14 cellular contexts compared by ENCODE assay signal in the genomic region with DNA sequence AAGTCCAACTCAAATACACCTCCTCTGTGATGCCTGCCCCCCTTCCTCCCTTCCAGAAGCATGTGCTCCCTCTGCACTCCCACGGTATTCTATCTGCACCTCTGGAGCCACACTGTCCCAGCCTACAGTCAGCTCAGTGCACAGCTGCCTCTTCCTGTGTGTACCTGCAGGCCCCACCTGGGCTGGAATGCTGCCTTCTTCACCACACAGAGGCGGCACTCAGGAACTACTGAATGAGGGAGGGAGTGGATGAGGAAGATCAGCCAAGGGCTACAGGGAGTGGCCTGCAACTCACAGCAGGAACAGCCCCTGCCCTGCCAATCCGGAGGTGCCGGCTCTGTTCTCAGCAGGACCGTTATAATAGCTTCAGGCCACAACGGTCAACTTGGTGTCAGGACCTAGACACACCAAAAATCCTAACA. TPM values are rescaled to one million over a fixed set of nuclear protein-coding genes. Genes with fewer than 3 reads are reported as not detected.
DNase-seq lines count a peak whose midpoint lies in the region; ATAC-seq and TF ChIP-seq lines count a peak whose summit lies in the region.
"Had no signal": no experiment of that assay in that cellular context is flagged by ENCODE, and none has a peak within 500 bp of the region (broad histone marks: within the 10 kb centered on the region; RNA-seq: fewer than 3 reads in every experiment).

No MANE protein-coding gene starts in this region.

- H3K36me3 Mint-ChIP-seq in osteocyte (ENCODE audit: unreplicated experiment) = peaks cover 3% of the 10 kb centered on the region

- no peak overlapping the region for H3K4me3 ChIP-seq in HEK293 (ENCODE audit: low read depth, low read length)
- no peak overlapping the region for H3K4me3 ChIP-seq in MM.1S (ENCODE audit: low read length)
- H3K4me3 ChIP-seq: skin epidermis had no signal

- no peak overlapping the region for H3K4me2 ChIP-seq in MM.1S (ENCODE audit: low read depth, low read length)

- H3K4me1 ChIP-seq in HEK293 (ENCODE audit: control insufficient read depth, insufficient read depth, low read length) (no peaks in the 10 kb centered on the region), MM.1S (ENCODE audit: low read length) (no peaks in the 10 kb centered on the region)

- no peak overlapping the region for H3K27ac ChIP-seq in HEK293 (ENCODE audit: extremely low read depth, low read depth, low read length)
- no peak overlapping the region for H3K27ac ChIP-seq in MM.1S (ENCODE audit: low read length)
- H3K27ac ChIP-seq: HL-60 had no signal

- H3K27me3 Mint-ChIP-seq in osteocyte (ENCODE audit: unreplicated experiment) = no peaks in the 10 kb centered on the region

- no peaks in the 10 kb centered on the region for H3K79me2 ChIP-seq in MM.1S (ENCODE audit: low read length)

- peaks cover 60% of the 10 kb centered on the region for H3K4me1 Mint-ChIP-seq in osteocyte (ENCODE audit: unreplicated experiment)

- POLR2A ChIA-PET in HEK293 (lab: Yijun Ruan, JAX) = no interaction called here

- H3K9me3 ChIP-seq in HEK293 (ENCODE audit: control insufficient read depth, insufficient read depth, low read depth, low read length) = no peaks in the 10 kb centered on the region
- no peaks in the 10 kb centered on the region for H3K9me3 ChIP-seq in MM.1S (replicated peaks; ENCODE audit: insufficient read depth, low read length)

- no peak overlapping the region for H3K9ac ChIP-seq in MM.1S (ENCODE audit: low read length)

- H3K9me3 Mint-ChIP-seq in osteocyte (ENCODE audit: unreplicated experiment) = no peaks in the 10 kb centered on the region

- CTCF ChIA-PET in HEK293 (lab: Yijun Ruan, JAX) = interaction anchor here (0.6 to 7.5 kb wide), 8 partner anchors 9 to 231 kb away, joined by 3 to 73 read pairs (median 4); no protein-coding TSS in a partner anchor

- no peaks in the 10 kb centered on the region for H3K9me2 ChIP-seq in MM.1S (replicated peaks; ENCODE audit: insufficient read depth, low read length)

- H3K27ac Mint-ChIP-seq in osteocyte (ENCODE audit: unreplicated experiment) = peak overlapping the region; percentile 75

- peak overlapping the region; percentile 47 for H3K4me3 Mint-ChIP-seq in osteocyte (ENCODE audit: unreplicated experiment)
- H3K4me3 Mint-ChIP-seq: activated T-cell treated with anti-CD3 and anti-CD28 coated beads, Interleukin-2, amount 50 U/mL, for 4 hours had no signal

- intact Hi-C loops in cardiac septum (cut with DNase I) = no loop called here

- peak; percentile 68 for DNase-seq in cardiac septum (ENCODE audit: low spot score)
- DNase-seq in osteocyte (ENCODE audit: extremely low spot score, unreplicated experiment) = no peak
- no peak for DNase-seq in cortex of kidney (lab: John Stamatoyannopoulos, UW)
- no peak for DNase-seq in MM.1S
- no peak for DNase-seq in SKM-1 treated with dmso at 0.1 percent for 144 hours (lab: John Stamatoyannopoulos, UW; ENCODE audit: unreplicated experiment)
- DNase-seq: activated T-cell treated with anti-CD3 and anti-CD28 coated beads, Interleukin-2, amount 50 U/mL, for 4 hours; DMS 273 treated with DMSO at 0.1 percent for 48 hours; kidney; NCI-H2171 treated with DMSO at 0.1 percent for 48 hours had no signal

- no peak for TF ChIP-seq CTCF in HEK293 (tag by site-specific recombination; IDR thresholded peaks at IDR 0.05)
- TF ChIP-seq CTCF in osteocyte (IDR thresholded peaks at IDR 0.05) = no peak
- no peak for TF ChIP-seq CTCF in MM.1S (IDR thresholded peaks at IDR 0.05; ENCODE audit: low read length)

- no peaks in the 10 kb centered on the region for H3K36me3 ChIP-seq in HEK293 (ENCODE audit: control insufficient read depth in 2 of 2, insufficient read depth in 1 of 2, low read length in 2 of 2)
- H3K36me3 ChIP-seq in MM.1S (replicated peaks; ENCODE audit: insufficient read depth, low read length) = no peaks in the 10 kb centered on the region

- H2AFZ ChIP-seq in MM.1S (ENCODE audit: low read length) = no peak overlapping the region

- H3F3A ChIP-seq in MM.1S (ENCODE audit: insufficient read depth, low read length) = no peaks in the 10 kb centered on the region

- no peaks in the 10 kb centered on the region for H4K20me1 ChIP-seq in MM.1S (ENCODE audit: insufficient read depth, low read length)

- peaks cover 95% of the 10 kb centered on the region for H3K27me3 ChIP-seq in MM.1S (replicated peaks; ENCODE audit: insufficient read depth, low read length)

- peak; percentile 26 for ATAC-seq in SK-N-SH treated with all-trans-retinoic acid at 6 μM for 48 hours
- ATAC-seq in GM21526 (IDR thresholded peaks at IDR 0.05; ENCODE audit: low FRiP score, unreplicated experiment) = no peak
- ATAC-seq: activated T-cell treated with anti-CD3 and anti-CD28 coated beads, Interleukin-2, amount 50 U/mL, for 4 hours had no signal

TF ChIP-seq in HEK293, 187 proteins besides CTCF, POLR2A, EP300 and RAD21:
- TF ChIP-seq KLF1 (tag by site-specific recombination; IDR thresholded peaks at IDR 0.05) (peak; percentile 56; the same call in 1 of the 2 replicates), ZBTB17 (tag by site-specific recombination; IDR thresholded peaks at IDR 0.05) (peak; percentile 56), ZNF341 (tag by site-specific recombination; IDR thresholded peaks at IDR 0.05; ENCODE audit: low read depth) (peak; percentile 97), TRIM28 (IDR thresholded peaks at IDR 0.05; ENCODE audit: borderline replicate concordance, low read length) (0 out of 2 replicates have a peak, but pooled peaks have one; percentile 17), EGR2 (tag by site-specific recombination; IDR thresholded peaks at IDR 0.05; ENCODE audit: low read depth) (0 out of 2 replicates have a peak, but pooled peaks have one; percentile 22), ZIC2 (tag by site-specific recombination; IDR thresholded peaks at IDR 0.05) (peak; percentile 57), ZFHX2 (tag by site-specific recombination; conservative IDR thresholded peaks at IDR 0.05) (peak; percentile 45), ZNF174 (tag by site-specific recombination; IDR thresholded peaks at IDR 0.05) (no peak)
- TF ChIP-seq, protein P1, sequence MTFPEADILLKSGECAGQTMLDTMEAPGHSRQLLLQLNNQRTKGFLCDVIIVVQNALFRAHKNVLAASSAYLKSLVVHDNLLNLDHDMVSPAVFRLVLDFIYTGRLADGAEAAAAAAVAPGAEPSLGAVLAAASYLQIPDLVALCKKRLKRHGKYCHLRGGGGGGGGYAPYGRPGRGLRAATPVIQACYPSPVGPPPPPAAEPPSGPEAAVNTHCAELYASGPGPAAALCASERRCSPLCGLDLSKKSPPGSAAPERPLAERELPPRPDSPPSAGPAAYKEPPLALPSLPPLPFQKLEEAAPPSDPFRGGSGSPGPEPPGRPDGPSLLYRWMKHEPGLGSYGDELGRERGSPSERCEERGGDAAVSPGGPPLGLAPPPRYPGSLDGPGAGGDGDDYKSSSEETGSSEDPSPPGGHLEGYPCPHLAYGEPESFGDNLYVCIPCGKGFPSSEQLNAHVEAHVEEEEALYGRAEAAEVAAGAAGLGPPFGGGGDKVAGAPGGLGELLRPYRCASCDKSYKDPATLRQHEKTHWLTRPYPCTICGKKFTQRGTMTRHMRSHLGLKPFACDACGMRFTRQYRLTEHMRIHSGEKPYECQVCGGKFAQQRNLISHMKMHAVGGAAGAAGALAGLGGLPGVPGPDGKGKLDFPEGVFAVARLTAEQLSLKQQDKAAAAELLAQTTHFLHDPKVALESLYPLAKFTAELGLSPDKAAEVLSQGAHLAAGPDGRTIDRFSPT (tag by site-specific recombination; IDR thresholded peaks at IDR 0.05) = no peak

TF ChIP-seq in SK-N-SH treated with all-trans-retinoic acid at 6 μM for 48 hours, 23 proteins besides CTCF, POLR2A, EP300 and RAD21 (continues in another document):
- TF ChIP-seq, protein P2, sequence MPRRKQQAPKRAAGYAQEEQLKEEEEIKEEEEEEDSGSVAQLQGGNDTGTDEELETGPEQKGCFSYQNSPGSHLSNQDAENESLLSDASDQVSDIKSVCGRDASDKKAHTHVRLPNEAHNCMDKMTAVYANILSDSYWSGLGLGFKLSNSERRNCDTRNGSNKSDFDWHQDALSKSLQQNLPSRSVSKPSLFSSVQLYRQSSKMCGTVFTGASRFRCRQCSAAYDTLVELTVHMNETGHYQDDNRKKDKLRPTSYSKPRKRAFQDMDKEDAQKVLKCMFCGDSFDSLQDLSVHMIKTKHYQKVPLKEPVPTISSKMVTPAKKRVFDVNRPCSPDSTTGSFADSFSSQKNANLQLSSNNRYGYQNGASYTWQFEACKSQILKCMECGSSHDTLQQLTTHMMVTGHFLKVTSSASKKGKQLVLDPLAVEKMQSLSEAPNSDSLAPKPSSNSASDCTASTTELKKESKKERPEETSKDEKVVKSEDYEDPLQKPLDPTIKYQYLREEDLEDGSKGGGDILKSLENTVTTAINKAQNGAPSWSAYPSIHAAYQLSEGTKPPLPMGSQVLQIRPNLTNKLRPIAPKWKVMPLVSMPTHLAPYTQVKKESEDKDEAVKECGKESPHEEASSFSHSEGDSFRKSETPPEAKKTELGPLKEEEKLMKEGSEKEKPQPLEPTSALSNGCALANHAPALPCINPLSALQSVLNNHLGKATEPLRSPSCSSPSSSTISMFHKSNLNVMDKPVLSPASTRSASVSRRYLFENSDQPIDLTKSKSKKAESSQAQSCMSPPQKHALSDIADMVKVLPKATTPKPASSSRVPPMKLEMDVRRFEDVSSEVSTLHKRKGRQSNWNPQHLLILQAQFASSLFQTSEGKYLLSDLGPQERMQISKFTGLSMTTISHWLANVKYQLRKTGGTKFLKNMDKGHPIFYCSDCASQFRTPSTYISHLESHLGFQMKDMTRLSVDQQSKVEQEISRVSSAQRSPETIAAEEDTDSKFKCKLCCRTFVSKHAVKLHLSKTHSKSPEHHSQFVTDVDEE (CRISPR knock-in tag; IDR thresholded peaks at IDR 0.05) = no peak
- TF ChIP-seq RARB (CRISPR knock-in tag; IDR thresholded peaks at IDR 0.05) (no peak), ZC3H10 (CRISPR knock-in tag; IDR thresholded peaks at IDR 0.05) (no peak), TOX (CRISPR knock-in tag; IDR thresholded peaks at IDR 0.05; ENCODE audit: borderline replicate concordance) (no peak), ISL1 (CRISPR knock-in tag; IDR thresholded peaks at IDR 0.05) (no peak)
- TF ChIP-seq, protein P3, sequence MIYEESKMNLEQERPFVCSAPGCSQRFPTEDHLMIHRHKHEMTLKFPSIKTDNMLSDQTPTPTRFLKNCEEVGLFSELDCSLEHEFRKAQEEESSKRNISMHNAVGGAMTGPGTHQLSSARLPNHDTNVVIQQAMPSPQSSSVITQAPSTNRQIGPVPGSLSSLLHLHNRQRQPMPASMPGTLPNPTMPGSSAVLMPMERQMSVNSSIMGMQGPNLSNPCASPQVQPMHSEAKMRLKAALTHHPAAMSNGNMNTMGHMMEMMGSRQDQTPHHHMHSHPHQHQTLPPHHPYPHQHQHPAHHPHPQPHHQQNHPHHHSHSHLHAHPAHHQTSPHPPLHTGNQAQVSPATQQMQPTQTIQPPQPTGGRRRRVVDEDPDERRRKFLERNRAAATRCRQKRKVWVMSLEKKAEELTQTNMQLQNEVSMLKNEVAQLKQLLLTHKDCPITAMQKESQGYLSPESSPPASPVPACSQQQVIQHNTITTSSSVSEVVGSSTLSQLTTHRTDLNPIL (CRISPR knock-in tag; IDR thresholded peaks at IDR 0.05; ENCODE audit: low read depth) = no peak

RNA-seq across cellular contexts. Expression of a gene that starts 10.1 kb away (rescaled TPM):
- total RNA-seq in cardiac septum = 8.7 TPM
- 64.9 and 66.9 TPM in 2 replicates for total RNA-seq in osteocyte
